ENCODE assay signal across 10 cellular contexts in the genomic region with DNA sequence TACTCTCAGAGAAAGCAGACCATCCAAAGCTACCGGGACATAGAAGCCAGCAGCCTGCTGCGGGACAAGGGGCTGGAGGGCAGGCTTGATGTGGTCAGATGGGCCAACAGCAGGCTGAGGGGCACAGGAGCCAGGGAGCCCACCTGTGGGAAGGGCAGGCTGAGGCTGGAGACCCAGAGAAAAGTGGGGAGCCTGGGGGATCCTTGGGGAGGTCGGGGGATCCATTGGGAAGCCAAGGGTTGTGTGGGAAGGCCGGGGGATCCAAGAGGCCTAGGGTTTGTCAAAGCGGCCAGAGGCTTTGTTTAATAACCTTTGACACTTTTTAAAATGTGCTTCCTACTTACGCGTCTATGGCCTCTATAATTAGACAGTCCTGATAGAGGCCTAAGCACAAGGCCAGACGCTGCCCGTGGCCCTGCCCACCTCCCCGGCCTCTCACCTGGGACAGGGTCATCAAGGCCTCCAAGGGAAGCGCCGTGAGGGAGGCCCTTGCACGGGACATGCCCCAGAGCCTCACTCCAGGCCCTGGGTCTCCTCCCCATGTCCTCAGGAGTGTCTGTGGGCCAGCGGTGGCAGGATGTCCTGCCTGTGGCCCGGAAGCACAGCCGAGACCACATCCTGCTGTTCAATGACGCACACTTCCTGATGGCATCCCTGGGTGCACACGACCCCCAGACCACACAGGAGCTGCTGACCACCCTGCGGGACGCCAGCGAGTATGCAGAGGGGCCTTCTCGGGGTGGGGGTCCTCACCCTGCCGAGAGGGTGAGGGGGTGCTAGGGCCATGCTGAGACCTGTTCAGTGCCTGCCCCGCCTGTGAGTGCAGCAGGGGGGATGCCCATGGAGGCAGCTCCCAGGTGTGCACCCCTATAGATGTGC. TPM values are rescaled to one million over a fixed set of nuclear protein-coding genes. Genes with fewer than 3 reads are reported as not detected.
DNase-seq lines count a peak whose midpoint lies in the region; ATAC-seq, FAIRE-seq and TF ChIP-seq lines count a peak whose summit lies in the region.
"Had no signal": no experiment of that assay in that cellular context is flagged by ENCODE, and none has a peak within 500 bp of the region (broad histone marks: within the 10 kb centered on the region; RNA-seq: fewer than 3 reads in every experiment).

No MANE protein-coding gene starts in this region.

- H2AFZ ChIP-seq in K562 (ENCODE audit: low read depth, low read length) (no peak overlapping the region), neural progenitor cell (replicated peaks) (no peak overlapping the region)

- H3K36me3 ChIP-seq in K562 (ENCODE audit: control insufficient read depth, insufficient read depth, low read length) = peaks cover 38% of the 10 kb centered on the region
- H3K36me3 ChIP-seq in neural progenitor cell = no peaks in the 10 kb centered on the region

- H3K4me2 ChIP-seq in K562 (ENCODE audit: insufficient read depth, low read length) = no peak overlapping the region
- no peak overlapping the region for H3K4me2 ChIP-seq in neural progenitor cell

- intact Hi-C loops in K562 (cut with micrococcal nuclease) = no loop called here

- no peak for TF ChIP-seq POLR2A in K562 (conservative IDR thresholded peaks at IDR 0.05)

- peaks cover 10% of the 10 kb centered on the region for H3K36me3 Mint-ChIP-seq in neural progenitor cell

- no peak for FAIRE-seq in K562 (lab: Jason Lieb, UNC)
- FAIRE-seq: keratinocyte had no signal

- peaks cover 2% of the 10 kb centered on the region for H3K4me1 Mint-ChIP-seq in neural progenitor cell

- TF ChIP-seq CTCF in K562 (IDR thresholded peaks at IDR 0.05 in 2 of 3, conservative IDR thresholded peaks at IDR 0.05 in 1 of 3; ENCODE audit: insufficient read depth in 2 of 3, low read depth in 1 of 3, low read length in 3 of 3) = no peak
- TF ChIP-seq CTCF in neural progenitor cell (IDR thresholded peaks at IDR 0.05) = no peak

- H3K9me3 Mint-ChIP-seq in neural progenitor cell = no peaks in the 10 kb centered on the region

- CTCF ChIA-PET in K562 (lab: Yijun Ruan, JAX; ENCODE audit: low intra/inter-chr PET ratio) = no interaction called here

- peaks cover 0 to 19% of the 10 kb centered on the region in 2 experiments; a peak in 1 of 5 replicates for H3K4me1 ChIP-seq in K562 (replicated peaks in 1 of 2; ENCODE audit: control insufficient read depth in 2 of 2, insufficient read depth in 2 of 2, low read length in 2 of 2)
- no peaks in the 10 kb centered on the region for H3K4me1 ChIP-seq in neural progenitor cell

- H3K79me2 ChIP-seq in K562 (ENCODE audit: control insufficient read depth, insufficient read depth, low read length) = no peaks in the 10 kb centered on the region
- no peaks in the 10 kb centered on the region for H3K79me2 ChIP-seq in neural progenitor cell (ENCODE audit: low read depth)

- in situ Hi-C loops in K562 (cut with MboI) = no loop called here

- no peak overlapping the region; a peak in 1 of 4 replicates for H3K9ac ChIP-seq in K562 (ENCODE audit: insufficient read depth in 1 of 2, low read depth in 2 of 2, low read length in 2 of 2)
- no peak overlapping the region for H3K9ac ChIP-seq in neural progenitor cell

- TF ChIP-seq RAD21 in K562 (CRISPR knock-in tag; conservative IDR thresholded peaks at IDR 0.05 in 1 of 2, IDR thresholded peaks at IDR 0.05 in 1 of 2) = no peak

- peak; percentile 6 for DNase-seq in activated effector memory CD4-positive, alpha-beta T cell treated with Interleukin-2 at 50 U/mL for 16 hours
- DNase-seq in activated effector memory CD4-positive, alpha-beta T cell treated with anti-CD3 and anti-CD28 coated beads, Interleukin-2, amount 50 U/mL, for 16 hours = no peak
- DNase-seq in K562 (ENCODE audit: extremely low read depth in 1 of 4, low spot score in 3 of 4) (no peak), NCI-H1048 (lab: John Stamatoyannopoulos, UW) (no peak), neural progenitor cell (ENCODE audit: low spot score) (no peak)

- H3F3A ChIP-seq in neural progenitor cell (ENCODE audit: low read depth) = no peaks in the 10 kb centered on the region

- 86% methylated on average over 20 of the region's 24 CpGs for WGBS in K562 (ENCODE audit: insufficient coverage, low coverage, missing lambda C conversion rate)

- H3K27ac ChIP-seq in K562 (ENCODE audit: extremely low read depth, low read depth, low read length) (no peak overlapping the region), skin epidermis (peak overlapping the region in 19 of 21 experiments; percentile 4 to 79 (median 63)), neural progenitor cell (no peak overlapping the region)
- H3K27ac ChIP-seq: C4-2B had no signal

- H3K9me3 ChIP-seq in K562 (replicated peaks; ENCODE audit: control insufficient read depth, insufficient read depth, low read depth, low read length) (no peaks in the 10 kb centered on the region), neural progenitor cell (ENCODE audit: low read depth) (no peaks in the 10 kb centered on the region)

- H3K27me3 Mint-ChIP-seq in neural progenitor cell (ENCODE audit: insufficient read depth, low read depth) = peaks cover 4% of the 10 kb centered on the region

- H3K27ac Mint-ChIP-seq in neural progenitor cell = no peak overlapping the region

- no peak overlapping the region for H3K4me3 Mint-ChIP-seq in neural progenitor cell

- H4K20me1 ChIP-seq in K562 (replicated peaks; ENCODE audit: control insufficient read depth, insufficient read depth, low read length) (no peaks in the 10 kb centered on the region), neural progenitor cell (ENCODE audit: low read depth) (no peaks in the 10 kb centered on the region)

- TF ChIP-seq EP300 in K562 (IDR thresholded peaks at IDR 0.05; ENCODE audit: low read length) = no peak

- ATAC-seq in HG03521 (IDR thresholded peaks at IDR 0.05; ENCODE audit: unreplicated experiment) = peak; percentile 44
- no peak for ATAC-seq in K562
- no peak for ATAC-seq in GM18519 (IDR thresholded peaks at IDR 0.05; ENCODE audit: low FRiP score, unreplicated experiment)

- H3K4me3 ChIP-seq in K562 (no peak overlapping the region), skin epidermis (peak overlapping the region in 4 of 7 experiments; percentile 4 to 14 (median 9)), neural progenitor cell (no peak overlapping the region)

- BruUV-seq in K562 (replicated peaks; lab: Mats Ljungman, UMichigan) = no TSS peak

- no peaks in the 10 kb centered on the region for H3K27me3 ChIP-seq in K562 (ENCODE audit: control insufficient read depth in 2 of 2, insufficient read depth in 2 of 2, low read length in 2 of 2)
- no peaks in the 10 kb centered on the region for H3K27me3 ChIP-seq in neural progenitor cell

- H3K9me1 ChIP-seq in K562 (ENCODE audit: control insufficient read depth, insufficient read depth, low read length) = no peaks in the 10 kb centered on the region

- POLR2A ChIA-PET in K562 (lab: Yijun Ruan, JAX) = interaction anchor here (0.7 to 0.8 kb wide), 2 partner anchors 10 to 20 kb away, joined by 3 to 4 read pairs; no protein-coding TSS in a partner anchor

RNA-seq across cellular contexts. Expression of gene GTSE1, which starts 8.6 kb away (rescaled TPM):
- total RNA-seq in K562 (2011; cell fraction: chromatin; rRNA removed; ENCODE audit: low replicate concordance) = 29.5 and 46.4 TPM in 2 replicates
- total RNA-seq in K562 (2011; cell fraction: nucleolus; rRNA removed) = 24.9 and 26.0 TPM in 2 replicates
- 25.7 and 26.0 TPM in 2 replicates for total RNA-seq in K562 (2011; cell fraction: nucleoplasm; rRNA removed)
- total RNA-seq in K562 (2014; rRNA removed) = 12.6 and 15.1 TPM in 2 replicates
- total RNA-seq in K562 (2014; rRNA removed; fragmentation: Illumina TruSeq; extraction: Trizol) = 7.8 and 8.6 TPM in 2 replicates
- total RNA-seq in K562 (2015; rRNA removed; fragmentation: Illumina TruSeq; extraction: Trizol) = 12.8 and 14.8 TPM in 2 replicates
- 20.5 and 22.5 TPM in 2 replicates for total RNA-seq in K562 (2021)
- polyA plus RNA-seq in K562 (2011; rRNA removed) = 12.9 and 13.9 TPM in 2 replicates
- 13.1 and 14.9 TPM in 2 replicates for polyA plus RNA-seq in K562 (2011; cell fraction: cytosol; rRNA removed)
- polyA plus RNA-seq in K562 (2011; cell fraction: nucleus; rRNA removed) = 16.7 and 24.3 TPM in 2 replicates
- 15.6 and 22.6 TPM in 2 replicates for polyA plus RNA-seq in K562 (2012)
- 17.2 and 18.0 TPM in 2 replicates for polyA plus RNA-seq in K562 (2014; fragmentation: Illumina TruSeq; extraction: Trizol)
- polyA plus RNA-seq in K562 (2014; fragmentation: Nextera tagmentation; extraction: Ambion mirVana) = 1 to 10 TPM; 2.5 to 3.5 TPM
- polyA plus RNA-seq in K562 (2014; rRNA removed) = 16.6 and 19.6 TPM in 2 replicates
- polyA minus RNA-seq in K562 (2011; rRNA and poly(A)+ RNA removed) = 6.6 and 6.7 TPM in 2 replicates
- 7.7 and 11.9 TPM in 2 replicates for polyA minus RNA-seq in K562 (2011; cell fraction: cytosol; rRNA and poly(A)+ RNA removed)
- 8.8 and 11.9 TPM in 2 replicates for polyA minus RNA-seq in K562 (2011; cell fraction: nucleus; rRNA and poly(A)+ RNA removed)
- total RNA-seq in neural progenitor cell (ENCODE audit: low replicate concordance) = 29.7 and 38.8 TPM in 2 replicates

RNA-seq across cellular contexts. Expression of gene TTC38, which starts 20.3 kb away (rescaled TPM):
- 44.5 and 81.7 TPM in 2 replicates for total RNA-seq in K562 (2011; cell fraction: chromatin; rRNA removed; ENCODE audit: low replicate concordance)
- 45.4 and 50.8 TPM in 2 replicates for total RNA-seq in K562 (2011; cell fraction: nucleolus; rRNA removed)
- total RNA-seq in K562 (2011; cell fraction: nucleoplasm; rRNA removed) = 39.4 and 44.0 TPM in 2 replicates
- total RNA-seq in K562 (2014; rRNA removed) = 18.1 and 27.6 TPM in 2 replicates
- 12.5 and 14.4 TPM in 2 replicates for total RNA-seq in K562 (2014; rRNA removed; fragmentation: Illumina TruSeq; extraction: Trizol)
- total RNA-seq in K562 (2015; rRNA removed; fragmentation: Illumina TruSeq; extraction: Trizol) = 18.2 and 22.2 TPM in 2 replicates
- total RNA-seq in K562 (2021) = 23.0 and 28.4 TPM in 2 replicates
- polyA plus RNA-seq in K562 (2011; rRNA removed) = 21.4 and 38.9 TPM in 2 replicates
- 32.9 and 33.8 TPM in 2 replicates for polyA plus RNA-seq in K562 (2011; cell fraction: cytosol; rRNA removed)
- polyA plus RNA-seq in K562 (2011; cell fraction: nucleus; rRNA removed) = 55.5 and 90.2 TPM in 2 replicates
- polyA plus RNA-seq in K562 (2012) = 13.8 and 18.0 TPM in 2 replicates
- 16.9 and 17.9 TPM in 2 replicates for polyA plus RNA-seq in K562 (2014; fragmentation: Illumina TruSeq; extraction: Trizol)
- 1 to 10 TPM in 1 of 2 experiments, under 1 TPM in 1; 0.84 to 2.5 TPM for polyA plus RNA-seq in K562 (2014; fragmentation: Nextera tagmentation; extraction: Ambion mirVana)
- polyA plus RNA-seq in K562 (2014; rRNA removed) = 13.9 and 20.3 TPM in 2 replicates
- polyA minus RNA-seq in K562 (2011; rRNA and poly(A)+ RNA removed) = 22.3 and 22.8 TPM in 2 replicates
- polyA minus RNA-seq in K562 (2011; cell fraction: cytosol; rRNA and poly(A)+ RNA removed) = 16.7 and 34.3 TPM in 2 replicates
- polyA minus RNA-seq in K562 (2011; cell fraction: nucleus; rRNA and poly(A)+ RNA removed) = 19.3 and 27.3 TPM in 2 replicates
- 41.0 and 50.5 TPM in 2 replicates for total RNA-seq in neural progenitor cell (ENCODE audit: low replicate concordance)

RNA-seq across cellular contexts. Expression of gene PKDREJ, which starts 25.0 kb away (rescaled TPM):
- 0.05 TPM in 1 of 2 replicates, not detected in the other for total RNA-seq in K562 (2011; cell fraction: chromatin; rRNA removed; ENCODE audit: low replicate concordance)
- not detected in 2 replicates for total RNA-seq in K562 (2011; cell fraction: nucleolus; rRNA removed)
- total RNA-seq in K562 (2011; cell fraction: nucleoplasm; rRNA removed) = not detected in 2 replicates
- total RNA-seq in K562 (2014; rRNA removed) (not detected in 2 replicates), K562 (2014; rRNA removed; fragmentation: Illumina TruSeq; extraction: Trizol) (not detected in 2 replicates), K562 (2015; rRNA removed; fragmentation: Illumina TruSeq; extraction: Trizol) (not detected in 2 replicates), K562 (2021) (not detected in 2 replicates), neural progenitor cell (ENCODE audit: low replicate concordance) (not detected in 2 replicates)
- polyA plus RNA-seq in K562 (2011; rRNA removed) (not detected in 2 replicates), K562 (2014; fragmentation: Illumina TruSeq; extraction: Trizol) (not detected in 2 replicates), K562 (2014; fragmentation: Nextera tagmentation; extraction: Ambion mirVana) (under 1 TPM in 1 of 2 experiments, not detected in 1; 0.03 TPM), K562 (2014; rRNA removed) (not detected in 2 replicates)
- polyA plus RNA-seq in K562 (2011; cell fraction: cytosol; rRNA removed) = not detected in 2 replicates
- 0.01 TPM in 1 of 2 replicates, not detected in the other for polyA plus RNA-seq in K562 (2011; cell fraction: nucleus; rRNA removed)
- polyA plus RNA-seq in K562 (2012) = 0.18 and 0.47 TPM in 2 replicates
- polyA minus RNA-seq in K562 (2011; rRNA and poly(A)+ RNA removed) = not detected in 2 replicates
- not detected in 2 replicates for polyA minus RNA-seq in K562 (2011; cell fraction: cytosol; rRNA and poly(A)+ RNA removed)
- polyA minus RNA-seq in K562 (2011; cell fraction: nucleus; rRNA and poly(A)+ RNA removed) = not detected in 2 replicates

RNA-seq across cellular contexts. Expression of gene CDPF1, which starts 38.0 kb away (rescaled TPM):
- 5.4 and 14.5 TPM in 2 replicates for total RNA-seq in K562 (2011; cell fraction: chromatin; rRNA removed; ENCODE audit: low replicate concordance)
- total RNA-seq in K562 (2011; cell fraction: nucleolus; rRNA removed) = 12.8 and 13.5 TPM in 2 replicates
- 7.3 and 10.5 TPM in 2 replicates for total RNA-seq in K562 (2011; cell fraction: nucleoplasm; rRNA removed)
- total RNA-seq in K562 (2014; rRNA removed) (14.5 and 18.8 TPM in 2 replicates), K562 (2014; rRNA removed; fragmentation: Illumina TruSeq; extraction: Trizol) (4.6 and 4.9 TPM in 2 replicates), K562 (2015; rRNA removed; fragmentation: Illumina TruSeq; extraction: Trizol) (6.1 and 7.0 TPM in 2 replicates), K562 (2021) (10.2 and 11.1 TPM in 2 replicates), neural progenitor cell (ENCODE audit: low replicate concordance) (6.7 and 22.8 TPM in 2 replicates)
- polyA plus RNA-seq in K562 (2011; rRNA removed) (9.1 and 13.4 TPM in 2 replicates), K562 (2014; fragmentation: Illumina TruSeq; extraction: Trizol) (10.6 and 11.5 TPM in 2 replicates), K562 (2014; fragmentation: Nextera tagmentation; extraction: Ambion mirVana) (1 to 10 TPM in 1 of 2 experiments, under 1 TPM in 1; 0.84 to 3.2 TPM), K562 (2014; rRNA removed) (19.2 and 19.5 TPM in 2 replicates)
- polyA plus RNA-seq in K562 (2011; cell fraction: cytosol; rRNA removed) = 12.6 and 16.5 TPM in 2 replicates
- 31.9 and 35.6 TPM in 2 replicates for polyA plus RNA-seq in K562 (2011; cell fraction: nucleus; rRNA removed)
- polyA plus RNA-seq in K562 (2012) = 8.0 and 13.0 TPM in 2 replicates
- 2.3 and 2.7 TPM in 2 replicates for polyA minus RNA-seq in K562 (2011; rRNA and poly(A)+ RNA removed)
- polyA minus RNA-seq in K562 (2011; cell fraction: cytosol; rRNA and poly(A)+ RNA removed) = 2.5 and 2.8 TPM in 2 replicates
- 3.9 and 4.2 TPM in 2 replicates for polyA minus RNA-seq in K562 (2011; cell fraction: nucleus; rRNA and poly(A)+ RNA removed)

RNA-seq across cellular contexts. Expression of gene TRMU, which starts 47.4 kb away (rescaled TPM):
- 143 and 244 TPM in 2 replicates for total RNA-seq in K562 (2011; cell fraction: chromatin; rRNA removed; ENCODE audit: low replicate concordance)
- 146 and 197 TPM in 2 replicates for total RNA-seq in K562 (2011; cell fraction: nucleolus; rRNA removed)
- 117 and 144 TPM in 2 replicates for total RNA-seq in K562 (2011; cell fraction: nucleoplasm; rRNA removed)
- total RNA-seq in K562 (2014; rRNA removed) = 47.2 and 52.2 TPM in 2 replicates
- 28.6 and 28.8 TPM in 2 replicates for total RNA-seq in K562 (2014; rRNA removed; fragmentation: Illumina TruSeq; extraction: Trizol)
- 38.2 and 38.7 TPM in 2 replicates for total RNA-seq in K562 (2015; rRNA removed; fragmentation: Illumina TruSeq; extraction: Trizol)
- total RNA-seq in K562 (2021) = 46.0 and 47.2 TPM in 2 replicates
- polyA plus RNA-seq in K562 (2011; rRNA removed) = 35.3 and 36.7 TPM in 2 replicates
- polyA plus RNA-seq in K562 (2011; cell fraction: cytosol; rRNA removed) = 28.7 and 36.3 TPM in 2 replicates
- 224 and 236 TPM in 2 replicates for polyA plus RNA-seq in K562 (2011; cell fraction: nucleus; rRNA removed)
- polyA plus RNA-seq in K562 (2012) = 31.9 and 36.3 TPM in 2 replicates
- 33.3 and 36.3 TPM in 2 replicates for polyA plus RNA-seq in K562 (2014; fragmentation: Illumina TruSeq; extraction: Trizol)
- 1 to 10 TPM; 2.3 to 3.7 TPM for polyA plus RNA-seq in K562 (2014; fragmentation: Nextera tagmentation; extraction: Ambion mirVana)
- polyA plus RNA-seq in K562 (2014; rRNA removed) = 49.9 and 54.1 TPM in 2 replicates
- polyA minus RNA-seq in K562 (2011; rRNA and poly(A)+ RNA removed) = 24.6 and 28.1 TPM in 2 replicates
- 11.9 and 14.3 TPM in 2 replicates for polyA minus RNA-seq in K562 (2011; cell fraction: cytosol; rRNA and poly(A)+ RNA removed)
- 113 and 153 TPM in 2 replicates for polyA minus RNA-seq in K562 (2011; cell fraction: nucleus; rRNA and poly(A)+ RNA removed)
- 66.9 and 70.1 TPM in 2 replicates for total RNA-seq in neural progenitor cell (ENCODE audit: low replicate concordance)

Comparison
In these comparisons a context has a peak if more than half of its experiments do, and no peak if none do; other contexts are left out.
1. H3K27ac ChIP-seq: peak in skin epidermis (19 of 21); none in K562 (single experiment) and neural progenitor cell (single experiment).
2. H3K4me3 ChIP-seq: peak in skin epidermis (4 of 7); none in K562 (single experiment) and neural progenitor cell (single experiment).